Comparison of ENCODE assay signal across 30 cellular contexts in the genomic region with DNA sequence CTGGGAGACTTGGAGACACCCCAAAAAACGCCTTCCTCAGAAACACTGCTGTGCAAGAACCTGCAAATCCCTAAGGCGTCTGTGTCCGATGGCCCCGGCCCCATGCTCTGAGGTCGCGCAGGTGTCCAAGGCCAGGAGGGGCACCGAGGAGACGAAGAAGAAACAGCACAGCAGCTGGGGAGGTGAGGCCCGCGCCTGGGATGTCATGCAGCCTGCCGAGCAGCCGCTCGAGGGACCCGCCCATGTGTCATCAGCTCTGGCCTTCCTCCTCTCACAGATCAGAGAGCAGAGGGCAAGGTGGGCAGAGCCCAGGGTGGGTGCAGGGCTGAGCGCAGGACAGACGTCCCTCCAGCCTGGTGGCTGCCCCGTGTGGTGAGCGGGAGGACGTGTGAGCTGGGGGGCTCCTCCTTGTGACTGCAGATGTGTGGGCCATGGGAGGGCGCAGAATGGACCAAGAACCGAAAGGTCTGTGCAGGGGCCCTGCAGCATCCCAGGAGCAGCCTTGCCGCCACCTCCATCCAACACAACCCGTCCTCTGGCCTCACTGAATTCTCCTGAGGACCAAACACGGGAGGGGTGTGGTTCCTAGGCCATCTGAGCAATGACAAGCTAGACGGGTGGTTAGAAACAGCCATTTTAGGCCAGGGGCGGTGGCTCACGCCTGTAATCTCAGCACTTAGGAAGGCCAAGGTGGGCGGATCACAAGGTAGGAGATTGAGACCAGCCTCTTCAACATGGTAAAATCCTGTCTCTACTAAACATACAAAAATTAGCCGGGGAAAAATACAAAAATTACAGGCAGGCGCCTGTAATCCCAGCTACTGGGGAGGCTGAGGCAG. TPM values are rescaled to one million over a fixed set of nuclear protein-coding genes. Genes with fewer than 3 reads are reported as not detected.
A peak's percentile ranks its signal among the peaks of the same experiment; 100 is the strongest.
DNase-seq lines count a peak whose midpoint lies in the region; ATAC-seq, FAIRE-seq and TF ChIP-seq lines count a peak whose summit lies in the region.
"Had no signal": no experiment of that assay in that cellular context is flagged by ENCODE, and none has a peak within 500 bp of the region (broad histone marks: within the 10 kb centered on the region; RNA-seq: fewer than 3 reads in every experiment).

No MANE protein-coding gene starts in this region.

- no peak overlapping the region for H4K91ac ChIP-seq in neuronal stem cell (ENCODE audit: low read depth, low read length, poor library complexity)

- H3K9me3 ChIP-seq in RWPE2 (ENCODE audit: severe bottlenecking) = no peaks in the 10 kb centered on the region
- peaks cover 3 to 6% of the 10 kb centered on the region in 2 donors for H3K9me3 ChIP-seq in neuronal stem cell (replicated peaks in 1 of 2; ENCODE audit: control insufficient read depth in 2 of 2, insufficient read depth in 1 of 2, low read depth in 1 of 2, low read length in 2 of 2)
- no peaks in the 10 kb centered on the region for H3K9me3 ChIP-seq in pancreas
- H3K9me3 ChIP-seq: Caco-2, HAP-1, MG63, SJSA1 had no signal

- intact Hi-C loops in activated CD4-positive, alpha-beta memory T cell treated with anti-CD3 and anti-CD28 coated beads for 36 hours (cut with micrococcal nuclease) = no loop called here
- intact Hi-C loops in pancreas (cut with DNase I) = no loop called here

- H3K27me3 Mint-ChIP-seq in glutamatergic neuron (ENCODE audit: unreplicated experiment) = peaks cover 10% of the 10 kb centered on the region
- H3K27me3 Mint-ChIP-seq in activated CD4-positive, alpha-beta memory T cell treated with anti-CD3 and anti-CD28 coated beads for 36 hours = no peaks in the 10 kb centered on the region

- H3K4ac ChIP-seq in neuronal stem cell (ENCODE audit: low read length) = peak overlapping the region; percentile 37

- H3K36me3 Mint-ChIP-seq in glutamatergic neuron (ENCODE audit: unreplicated experiment) = no peaks in the 10 kb centered on the region
- no peaks in the 10 kb centered on the region for H3K36me3 Mint-ChIP-seq in activated CD4-positive, alpha-beta memory T cell treated with anti-CD3 and anti-CD28 coated beads for 36 hours
- H3K36me3 Mint-ChIP-seq: CD8-positive, alpha-beta T cell had no signal

- H3K4me3 Mint-ChIP-seq in glutamatergic neuron (ENCODE audit: unreplicated experiment) = no peak overlapping the region
- H3K4me3 Mint-ChIP-seq in activated CD4-positive, alpha-beta memory T cell treated with anti-CD3 and anti-CD28 coated beads for 36 hours = no peak overlapping the region
- H3K4me3 Mint-ChIP-seq: CD8-positive, alpha-beta T cell had no signal

- H3K79me1 ChIP-seq in neuronal stem cell (ENCODE audit: low read depth, low read length) = peaks cover 14% of the 10 kb centered on the region

- no peak overlapping the region for H2BK15ac ChIP-seq in neuronal stem cell (ENCODE audit: low read length)

- H3K4me1 ChIP-seq in RWPE2 (ENCODE audit: insufficient read depth, poor library complexity, severe bottlenecking) (peaks cover 14% of the 10 kb centered on the region), neuronal stem cell (ENCODE audit: control insufficient read depth in 2 of 2, insufficient read depth in 1 of 2, low read depth in 1 of 2, low read length in 2 of 2) (peaks cover 9 to 21% of the 10 kb centered on the region in 2 donors), pancreas (peaks cover 14 to 18% (median 17%) of the 10 kb centered on the region in 3 donors)
- H3K4me1 ChIP-seq: Caco-2, HAP-1, SJSA1 had no signal

- H2AFZ ChIP-seq in neuronal stem cell (ENCODE audit: low read length) = no peak overlapping the region

- no peak overlapping the region for H2BK120ac ChIP-seq in neuronal stem cell (ENCODE audit: low read depth, low read length)

- H3K4me3 ChIP-seq in H7 (ENCODE audit: insufficient read depth, low read depth, low read length) (no peak overlapping the region), RWPE2 (ENCODE audit: severe bottlenecking) (no peak overlapping the region), neuronal stem cell (ENCODE audit: low read length in 2 of 2) (peak overlapping the region in 1 of 2 donors; percentile 12), pancreas (no peak overlapping the region)
- H3K4me3 ChIP-seq: HAP-1, MG63, SJSA1 had no signal

- CTCF ChIA-PET in activated CD4-positive, alpha-beta memory T cell treated with anti-CD3 and anti-CD28 coated beads for 36 hours (lab: Charles Lee) = interaction anchor here (2.0 kb wide), 1 partner anchor 82 kb away, joined by 7 read pairs; no protein-coding TSS in a partner anchor

- H2BK5ac ChIP-seq in neuronal stem cell (ENCODE audit: low read length) = peak overlapping the region; percentile 53

- peak overlapping the region; percentile 17 for H3K27ac Mint-ChIP-seq in glutamatergic neuron (ENCODE audit: unreplicated experiment)
- H3K27ac Mint-ChIP-seq in activated CD4-positive, alpha-beta memory T cell treated with anti-CD3 and anti-CD28 coated beads for 36 hours = no peak overlapping the region
- H3K27ac Mint-ChIP-seq: CD8-positive, alpha-beta T cell had no signal

- peak overlapping the region; percentile 41 for H2BK12ac ChIP-seq in neuronal stem cell (ENCODE audit: low read length)

- no peak overlapping the region for H4K8ac ChIP-seq in neuronal stem cell (ENCODE audit: low read depth, low read length)

- H3K4me1 Mint-ChIP-seq in glutamatergic neuron (ENCODE audit: low read depth, unreplicated experiment) = peaks cover 11% of the 10 kb centered on the region
- no peaks in the 10 kb centered on the region for H3K4me1 Mint-ChIP-seq in activated CD4-positive, alpha-beta memory T cell treated with anti-CD3 and anti-CD28 coated beads for 36 hours (ENCODE audit: low read depth)

- peaks cover 6% of the 10 kb centered on the region for H3K9me3 Mint-ChIP-seq in glutamatergic neuron (ENCODE audit: unreplicated experiment)
- H3K9me3 Mint-ChIP-seq in activated CD4-positive, alpha-beta memory T cell treated with anti-CD3 and anti-CD28 coated beads for 36 hours = no peaks in the 10 kb centered on the region
- H3K9me3 Mint-ChIP-seq: CD8-positive, alpha-beta T cell had no signal

- H3K14ac ChIP-seq in neuronal stem cell (ENCODE audit: low read length) = peak overlapping the region; percentile 84

- ATAC-seq in RWPE2 (ENCODE audit: low read depth) (no peak), pancreas (no peak), HG02571 (IDR thresholded peaks at IDR 0.05; ENCODE audit: unreplicated experiment) (no peak)
- ATAC-seq: CD8-positive, alpha-beta T cell had no signal

- no peak overlapping the region for H3K9ac ChIP-seq in neuronal stem cell (ENCODE audit: low read depth, low read length, poor library complexity)

- peak overlapping the region; percentile 23 for H3K27ac ChIP-seq in RWPE2 (ENCODE audit: poor library complexity, severe bottlenecking)
- H3K27ac ChIP-seq in neuronal stem cell (replicated peaks; ENCODE audit: low read length) = peak overlapping the region; percentile 39
- H3K27ac ChIP-seq in pancreas = no peak overlapping the region
- H3K27ac ChIP-seq: C4-2B, HL-60, SJSA1 had no signal

- no peak for FAIRE-seq in pancreas (lab: Jason Lieb, UNC)
- FAIRE-seq: A204.1, GM12891 had no signal

- POLR2A ChIA-PET in activated CD4-positive, alpha-beta memory T cell treated with anti-CD3 and anti-CD28 coated beads for 36 hours (lab: Charles Lee) = no interaction called here

- no CpG with 5 or more reads among the region's 30 CpGs for WGBS in neuronal stem cell (ENCODE audit: extremely low coverage in 2 of 2, insufficient read length in 2 of 2, insufficient replicate concordance in 1 of 2), 2 donors
- WGBS in pancreas, 2 donors = 93 to 94% methylated on average over 29 to 30 of the region's 30 CpGs

- peak; percentile 73 for DNase-seq in H7
- DNase-seq in RWPE2 (ENCODE audit: low spot score) = no peak
- no peak for DNase-seq in glutamatergic neuron
- DNase-seq in neuronal stem cell (ENCODE audit: low spot score) = no peak
- no peak for DNase-seq in activated CD4-positive, alpha-beta memory T cell treated with anti-CD3 and anti-CD28 coated beads for 36 hours
- DNase-seq in pancreas = no peak
- no peak for DNase-seq in iPS-NIHi7 (ENCODE audit: extremely low spot score)
- DNase-seq: AML-193; Caco-2; CD8-positive, alpha-beta T cell; DMS79; EL; GDM1; KBM-7; MG63; NCI-H1105 treated with DMSO at 0.1 percent for 48 hours; NCI-H146; NCI-H1930; NCI-H446; NCI-H524 treated with DMSO at 0.1 percent for 48 hours; NCI-H774; NK-92 treated with Interleukin-12 subunit alpha and Interleukin-12 subunit beta, amount 100 ng/mL, for 24 hours; Right ventricle myocardium superior had no signal

- H3K4me2 ChIP-seq in neuronal stem cell (ENCODE audit: insufficient read depth, low read length, poor library complexity, severe bottlenecking) = no peak overlapping the region

- no peak for TF ChIP-seq CTCF in RWPE2 (IDR thresholded peaks at IDR 0.05; ENCODE audit: poor library complexity, severe bottlenecking)
- TF ChIP-seq CTCF in glutamatergic neuron (IDR thresholded peaks at IDR 0.05; ENCODE audit: partially characterized antibody, unreplicated experiment) = no peak
- TF ChIP-seq CTCF in pancreas (IDR thresholded peaks at IDR 0.05) = no peak

- no peaks in the 10 kb centered on the region for H3K36me3 ChIP-seq in H7 (replicated peaks; ENCODE audit: control insufficient read depth, insufficient read depth, low read length)
- no peaks in the 10 kb centered on the region for H3K36me3 ChIP-seq in RWPE2 (ENCODE audit: low read depth)
- H3K36me3 ChIP-seq in neuronal stem cell (replicated peaks in 1 of 2; ENCODE audit: control insufficient read depth in 2 of 2, insufficient read depth in 2 of 2, low read length in 2 of 2) = peaks cover 0 to 6% of the 10 kb centered on the region in 2 donors
- H3K36me3 ChIP-seq in pancreas = no peaks in the 10 kb centered on the region
- H3K36me3 ChIP-seq: HAP-1, MG63, SJSA1 had no signal

- H3K23ac ChIP-seq in neuronal stem cell (ENCODE audit: low read depth, low read length, poor library complexity) = peak overlapping the region; percentile 91

- H3K18ac ChIP-seq in neuronal stem cell (ENCODE audit: low read length) = peak overlapping the region; percentile 81

- H3K27me3 ChIP-seq in H7 (ENCODE audit: control insufficient read depth, insufficient read depth, low read length) (no peaks in the 10 kb centered on the region), RWPE2 (ENCODE audit: insufficient read depth, poor library complexity, severe bottlenecking) (no peaks in the 10 kb centered on the region), neuronal stem cell (ENCODE audit: control insufficient read depth in 3 of 3, insufficient read depth in 3 of 3, low read depth in 1 of 3, low read length in 3 of 3) (peaks cover 0 to 3% (median 0%) of the 10 kb centered on the region in 3 experiments), pancreas (no peaks in the 10 kb centered on the region)
- H3K27me3 ChIP-seq: MG63, SJSA1 had no signal

- H2AK5ac ChIP-seq in neuronal stem cell (ENCODE audit: low read depth, low read length) = peak overlapping the region; percentile 92

RNA-seq across cellular contexts. Expression of gene GPER1, which starts 13.1 kb away (rescaled TPM):
- 0.14 and 0.63 TPM in 2 replicates for total RNA-seq in H7 (2014; rRNA removed; shearing (Covaris generic))
- 0.59 TPM for total RNA-seq in glutamatergic neuron (ENCODE audit: unreplicated experiment)
- 0.63 TPM for polyA plus RNA-seq in neuronal stem cell (2013, experiment 1 of 2)
- polyA plus RNA-seq in neuronal stem cell (2013, experiment 2 of 2) = 0.66 TPM
- under 1 TPM; 0.12 to 0.22 TPM for total RNA-seq in activated CD4-positive, alpha-beta memory T cell treated with anti-CD3 and anti-CD28 coated beads for 36 hours
- 1 to 10 TPM in 2 of 6 donors, under 1 TPM in 4; 0.20 to 1.6 (median 0.65) TPM for total RNA-seq in pancreas
- 1 to 10 TPM; 1.7 to 3.5 TPM for polyA plus RNA-seq in pancreas
- total RNA-seq: SJSA1 had no signal

RNA-seq across cellular contexts. Expression of gene GPR146, which starts 30.5 kb away (rescaled TPM):
- 0.07 and 0.87 TPM in 2 replicates for total RNA-seq in H7 (2014; rRNA removed; shearing (Covaris generic))
- total RNA-seq in glutamatergic neuron (ENCODE audit: unreplicated experiment) (3.1 TPM), pancreas (1 to 10 TPM; 3.4 to 5.3 (median 3.9) TPM)
- 1.7 TPM for polyA plus RNA-seq in neuronal stem cell (2013, experiment 1 of 2)
- polyA plus RNA-seq in neuronal stem cell (2013, experiment 2 of 2) = 1.5 TPM
- total RNA-seq in activated CD4-positive, alpha-beta memory T cell treated with anti-CD3 and anti-CD28 coated beads for 36 hours = 1 to 10 TPM; 1.6 to 2.1 TPM
- 1 to 10 TPM; 5.4 to 6.5 TPM for polyA plus RNA-seq in pancreas

Comparison
In these comparisons a context has a peak if more than half of its experiments do, and no peak if none do; other contexts are left out.
1. H3K27ac ChIP-seq: peak in RWPE2 (single experiment) and neuronal stem cell (single experiment); none in pancreas (0 of 4).